In genomic region chr13:44449999-44450821, GRCh38 we compare ENCODE assay signal across 1 cellular context.
TF ChIP-seq lines count a peak whose summit lies in the region.

No MANE protein-coding gene starts in this region.

TF ChIP-seq in HepG2, 621 proteins besides CTCF, POLR2A, EP300 and RAD21 (continued from another document and continues in another):
- TF ChIP-seq YEATS4 (CRISPR knock-in tag; IDR thresholded peaks at IDR 0.05; ENCODE audit: borderline replicate concordance) (no peak), ZBTB2 (CRISPR knock-in tag; IDR thresholded peaks at IDR 0.05; ENCODE audit: low read depth) (no peak), DBP (CRISPR knock-in tag; IDR thresholded peaks at IDR 0.05; ENCODE audit: not compliant biosample characterization) (no peak), CHD4 (IDR thresholded peaks at IDR 0.05; ENCODE audit: borderline replicate concordance, low read length) (no peak), TSC22D2 (CRISPR knock-in tag; IDR thresholded peaks at IDR 0.05; ENCODE audit: borderline replicate concordance) (no peak), HMGA1 (CRISPR knock-in tag; conservative IDR thresholded peaks at IDR 0.05) (no peak), BATF2 (CRISPR knock-in tag; IDR thresholded peaks at IDR 0.05) (no peak), MXD4 (CRISPR knock-in tag; IDR thresholded peaks at IDR 0.05) (no peak), DMTF1 (CRISPR knock-in tag; IDR thresholded peaks at IDR 0.05) (no peak), SIN3B (IDR thresholded peaks at IDR 0.05; ENCODE audit: low read length) (no peak), GPBP1L1 (CRISPR knock-in tag; IDR thresholded peaks at IDR 0.05) (no peak), EHMT2 (IDR thresholded peaks at IDR 0.05; ENCODE audit: borderline replicate concordance, low read depth, low read length) (peak; percentile 90; the same call in 1 of the 2 replicates), ZNF614 (CRISPR knock-in tag; IDR thresholded peaks at IDR 0.05; ENCODE audit: borderline replicate concordance) (no peak), TEAD3 (CRISPR knock-in tag; optimal IDR thresholded peaks at IDR 0.05; ENCODE audit: borderline replicate concordance) (no peak), HDAC1 (CRISPR knock-in tag; IDR thresholded peaks at IDR 0.05) (peak; percentile 34; the same call in 1 of the 2 replicates), ATF5 (CRISPR knock-in tag; IDR thresholded peaks at IDR 0.05; ENCODE audit: low read depth) (no peak), THAP7 (CRISPR knock-in tag; IDR thresholded peaks at IDR 0.05) (no peak), DR1 (CRISPR knock-in tag; IDR thresholded peaks at IDR 0.05) (no peak), MBD4 (IDR thresholded peaks at IDR 0.05; ENCODE audit: borderline replicate concordance, low read length) (no peak), ZNF101 (CRISPR knock-in tag; IDR thresholded peaks at IDR 0.05; ENCODE audit: borderline replicate concordance, low read depth) (no peak), ZBTB7B (CRISPR knock-in tag; IDR thresholded peaks at IDR 0.05) (no peak), GZF1 (CRISPR knock-in tag; IDR thresholded peaks at IDR 0.05) (no peak), ARHGAP35 (CRISPR knock-in tag; IDR thresholded peaks at IDR 0.05; ENCODE audit: borderline replicate concordance) (no peak), ZNF17 (CRISPR knock-in tag; IDR thresholded peaks at IDR 0.05) (no peak), MYNN (CRISPR knock-in tag; IDR thresholded peaks at IDR 0.05; ENCODE audit: low read depth) (no peak), SAFB2 (CRISPR knock-in tag; IDR thresholded peaks at IDR 0.05; ENCODE audit: borderline replicate concordance, low read depth) (no peak), ZNF383 (CRISPR knock-in tag; IDR thresholded peaks at IDR 0.05; ENCODE audit: borderline replicate concordance) (no peak), SMAD1 (CRISPR knock-in tag; IDR thresholded peaks at IDR 0.05; ENCODE audit: borderline replicate concordance, low read depth) (no peak), MED13 (CRISPR knock-in tag; IDR thresholded peaks at IDR 0.05) (no peak), RNF219 (CRISPR knock-in tag; IDR thresholded peaks at IDR 0.05) (no peak), NBN (conservative IDR thresholded peaks at IDR 0.05) (no peak), HES4 (CRISPR knock-in tag; IDR thresholded peaks at IDR 0.05; ENCODE audit: borderline replicate concordance) (no peak), SMAD9 (CRISPR knock-in tag; IDR thresholded peaks at IDR 0.05) (no peak), ZNF678 (CRISPR knock-in tag; IDR thresholded peaks at IDR 0.05) (no peak), ZNF296 (CRISPR knock-in tag; conservative IDR thresholded peaks at IDR 0.05) (no peak), SNAPC2 (CRISPR knock-in tag; IDR thresholded peaks at IDR 0.05) (no peak), RERE (CRISPR knock-in tag; IDR thresholded peaks at IDR 0.05; ENCODE audit: low read depth) (no peak), RORA (CRISPR knock-in tag; IDR thresholded peaks at IDR 0.05) (no peak), HNF1A (IDR thresholded peaks at IDR 0.05; ENCODE audit: low read depth) (no peak), HNF1A (CRISPR knock-in tag; IDR thresholded peaks at IDR 0.05; ENCODE audit: borderline replicate concordance) (no peak), CREB3 (CRISPR knock-in tag; IDR thresholded peaks at IDR 0.05) (no peak), ZBTB38 (CRISPR knock-in tag; IDR thresholded peaks at IDR 0.05) (no peak), ZNF557 (CRISPR knock-in tag; IDR thresholded peaks at IDR 0.05) (no peak)
